21 cellular contexts compared by ENCODE assay signal in genomic region chr14:99179946-99180345, GRCh38.
DNase-seq lines count a peak whose midpoint lies in the region; ATAC-seq and TF ChIP-seq lines count a peak whose summit lies in the region.
"Had no signal": no experiment of that assay in that cellular context is flagged by ENCODE, and none has a peak within 500 bp of the region (broad histone marks: within the 10 kb centered on the region; RNA-seq: fewer than 3 reads in every experiment).

No MANE protein-coding gene starts in this region.

- no CpG with 5 or more reads among the region's 9 CpGs for WGBS in neuronal stem cell (ENCODE audit: extremely low coverage in 2 of 2, insufficient read length in 2 of 2, insufficient replicate concordance in 1 of 2), 2 donors

- H4K8ac ChIP-seq in neuronal stem cell (ENCODE audit: low read depth, low read length): no peak overlapping the region

- no peak overlapping the region for H2BK12ac ChIP-seq in neuronal stem cell (ENCODE audit: low read length)

- H3K9me3 Mint-ChIP-seq in activated T-cell treated with anti-CD3 and anti-CD28 coated beads, Interleukin-2, amount 50 U/mL, for 72 hours: no peaks in the 10 kb centered on the region
- H3K9me3 Mint-ChIP-seq in activated naive CD8-positive, alpha-beta T cell treated with anti-CD3 and anti-CD28 coated beads for 36 hours: no peaks in the 10 kb centered on the region

- peaks cover 71% of the 10 kb centered on the region for H3K4me1 Mint-ChIP-seq in activated T-cell treated with anti-CD3 and anti-CD28 coated beads, Interleukin-2, amount 50 U/mL, for 72 hours (ENCODE audit: low read depth)
- H3K4me1 Mint-ChIP-seq in activated naive CD8-positive, alpha-beta T cell treated with anti-CD3 and anti-CD28 coated beads for 36 hours: peaks cover 75% of the 10 kb centered on the region

- no peak overlapping the region for H3K23ac ChIP-seq in neuronal stem cell (ENCODE audit: low read depth, low read length, poor library complexity)

- H3K27ac ChIP-seq in RWPE2 (ENCODE audit: poor library complexity, severe bottlenecking): no peak overlapping the region
- H3K27ac ChIP-seq in neuronal stem cell (replicated peaks; ENCODE audit: low read length): no peak overlapping the region
- H3K27ac ChIP-seq: hepatocyte, HL-60, neutrophil, prostate gland, vagina had no signal

- CTCF ChIA-PET in HEK293T (lab: Yijun Ruan, JAX): no interaction called here

- ATAC-seq in activated T-cell treated with anti-CD3 and anti-CD28 coated beads, Interleukin-2, amount 50 U/mL, for 72 hours (replicated peaks in 1 of 2): no peak
- no peak for ATAC-seq in RWPE2 (ENCODE audit: low read depth)
- ATAC-seq in HG03095 (IDR thresholded peaks at IDR 0.05; ENCODE audit: unreplicated experiment): no peak
- ATAC-seq: left ventricle myocardium superior had no signal

- no peak overlapping the region for H2AFZ ChIP-seq in neuronal stem cell (ENCODE audit: low read length)
- H2AFZ ChIP-seq: hepatocyte had no signal

- H3K36me3 Mint-ChIP-seq in activated T-cell treated with anti-CD3 and anti-CD28 coated beads, Interleukin-2, amount 50 U/mL, for 72 hours (ENCODE audit: insufficient read depth in 2 of 2): peaks cover 5 to 35% of the 10 kb centered on the region in 2 donors
- peaks cover 64% of the 10 kb centered on the region for H3K36me3 Mint-ChIP-seq in activated naive CD8-positive, alpha-beta T cell treated with anti-CD3 and anti-CD28 coated beads for 36 hours

- POLR2A ChIA-PET in HEK293T (lab: Yijun Ruan, JAX): no interaction called here

- no peak for DNase-seq in activated T-cell treated with anti-CD3 and anti-CD28 coated beads, Interleukin-2, amount 50 U/mL, for 72 hours
- no peak for DNase-seq in activated T-cell treated with anti-CD3 and anti-CD28 coated beads for 4 hours
- peak; percentile 35 for DNase-seq in RWPE2 (ENCODE audit: low spot score)
- DNase-seq in activated naive CD8-positive, alpha-beta T cell treated with anti-CD3 and anti-CD28 coated beads for 36 hours: no peak
- DNase-seq in neuronal stem cell (ENCODE audit: low spot score): no peak
- no peak for DNase-seq in HEK293T (ENCODE audit: extremely low spot score)
- no peak for DNase-seq in HT-29 (ENCODE audit: low spot score)
- DNase-seq: activated gamma-delta T cell, C1 segment of cervical spinal cord, cerebellar nuclear complex, GOT3, left ventricle myocardium superior, NCI-H1092 treated with DMSO at 0.1 percent for 48 hours, NCI-H2029 treated with DMSO at 0.1 percent for 48 hours, SHP77 had no signal

- no peak overlapping the region for H2BK120ac ChIP-seq in neuronal stem cell (ENCODE audit: low read depth, low read length)

- no peak overlapping the region for H4K91ac ChIP-seq in neuronal stem cell (ENCODE audit: low read depth, low read length, poor library complexity)

- no peak overlapping the region for H2AK5ac ChIP-seq in neuronal stem cell (ENCODE audit: low read depth, low read length)

- H3K9ac ChIP-seq in neuronal stem cell (ENCODE audit: low read depth, low read length, poor library complexity): no peak overlapping the region

- no peak overlapping the region for H3K4me3 ChIP-seq in RWPE2 (ENCODE audit: severe bottlenecking)
- H3K4me3 ChIP-seq in neuronal stem cell (ENCODE audit: low read length in 2 of 2): no peak overlapping the region
- H3K4me3 ChIP-seq: hepatocyte, prostate gland, vagina had no signal

- H3K4me3 Mint-ChIP-seq in activated T-cell treated with anti-CD3 and anti-CD28 coated beads, Interleukin-2, amount 50 U/mL, for 72 hours: peak overlapping the region; percentile 82 to 98
- peak overlapping the region; percentile 47 for H3K4me3 Mint-ChIP-seq in activated naive CD8-positive, alpha-beta T cell treated with anti-CD3 and anti-CD28 coated beads for 36 hours

- peak overlapping the region; percentile 90 for H3K27ac Mint-ChIP-seq in activated T-cell treated with anti-CD3 and anti-CD28 coated beads, Interleukin-2, amount 50 U/mL, for 72 hours
- H3K27ac Mint-ChIP-seq in activated naive CD8-positive, alpha-beta T cell treated with anti-CD3 and anti-CD28 coated beads for 36 hours: peak overlapping the region; percentile 95

- no peaks in the 10 kb centered on the region for H3K27me3 Mint-ChIP-seq in activated T-cell treated with anti-CD3 and anti-CD28 coated beads, Interleukin-2, amount 50 U/mL, for 72 hours (ENCODE audit: low read depth)
- H3K27me3 Mint-ChIP-seq in activated naive CD8-positive, alpha-beta T cell treated with anti-CD3 and anti-CD28 coated beads for 36 hours: no peaks in the 10 kb centered on the region

- peak overlapping the region; percentile 35 for H3K18ac ChIP-seq in neuronal stem cell (ENCODE audit: low read length)

- H3K4me2 ChIP-seq in neuronal stem cell (ENCODE audit: insufficient read depth, low read length, poor library complexity, severe bottlenecking): no peak overlapping the region
- H3K4me2 ChIP-seq: hepatocyte had no signal

- TF ChIP-seq CTCF in RWPE2 (IDR thresholded peaks at IDR 0.05; ENCODE audit: poor library complexity, severe bottlenecking): no peak

- no peaks in the 10 kb centered on the region for H3K27me3 ChIP-seq in RWPE2 (ENCODE audit: insufficient read depth, poor library complexity, severe bottlenecking)
- H3K27me3 ChIP-seq in neuronal stem cell (ENCODE audit: control insufficient read depth in 3 of 3, insufficient read depth in 3 of 3, low read depth in 1 of 3, low read length in 3 of 3): peaks cover 0 to 3% (median 0%) of the 10 kb centered on the region in 3 experiments
- H3K27me3 ChIP-seq: hepatocyte, neutrophil, vagina had no signal

- no peak overlapping the region for H3K14ac ChIP-seq in neuronal stem cell (ENCODE audit: low read length)

- no peak overlapping the region for H2BK5ac ChIP-seq in neuronal stem cell (ENCODE audit: low read length)

- no peaks in the 10 kb centered on the region for H3K9me3 ChIP-seq in RWPE2 (ENCODE audit: severe bottlenecking)
- peaks cover 0 to 2% of the 10 kb centered on the region in 2 donors for H3K9me3 ChIP-seq in neuronal stem cell (replicated peaks in 1 of 2; ENCODE audit: control insufficient read depth in 2 of 2, insufficient read depth in 1 of 2, low read depth in 1 of 2, low read length in 2 of 2)
- H3K9me3 ChIP-seq: neutrophil, prostate gland, vagina had no signal

- H2BK15ac ChIP-seq in neuronal stem cell (ENCODE audit: low read length): no peak overlapping the region

- H3K4ac ChIP-seq in neuronal stem cell (ENCODE audit: low read length): no peak overlapping the region

- H3K36me3 ChIP-seq in RWPE2 (ENCODE audit: low read depth) (no peaks in the 10 kb centered on the region), neuronal stem cell (replicated peaks in 1 of 2; ENCODE audit: control insufficient read depth in 2 of 2, insufficient read depth in 2 of 2, low read length in 2 of 2) (no peaks in the 10 kb centered on the region)
- H3K36me3 ChIP-seq: neutrophil, prostate gland, vagina had no signal

- no peaks in the 10 kb centered on the region for H3K79me1 ChIP-seq in neuronal stem cell (ENCODE audit: low read depth, low read length)

- H3K4me1 ChIP-seq in RWPE2 (ENCODE audit: insufficient read depth, poor library complexity, severe bottlenecking) (no peaks in the 10 kb centered on the region), neuronal stem cell (ENCODE audit: control insufficient read depth in 2 of 2, insufficient read depth in 1 of 2, low read depth in 1 of 2, low read length in 2 of 2) (no peaks in the 10 kb centered on the region)
- H3K4me1 ChIP-seq: prostate gland had no signal

TF ChIP-seq in HEK293T, 16 proteins besides CTCF, POLR2A, EP300 and RAD21:
- TF ChIP-seq ARNT (IDR thresholded peaks at IDR 0.05) (no peak), L3MBTL2 (conservative IDR thresholded peaks at IDR 0.05) (no peak), PKNOX1 (IDR thresholded peaks at IDR 0.05) (no peak), CTBP1 (IDR thresholded peaks at IDR 0.05; ENCODE audit: borderline replicate concordance) (no peak), HDGF (IDR thresholded peaks at IDR 0.05; ENCODE audit: borderline replicate concordance) (no peak), BHLHE40 (IDR thresholded peaks at IDR 0.05; ENCODE audit: borderline replicate concordance) (no peak), ZNF384 (IDR thresholded peaks at IDR 0.05) (no peak), TARDBP (IDR thresholded peaks at IDR 0.05) (no peak), SP1 (IDR thresholded peaks at IDR 0.05) (no peak), LEF1 (IDR thresholded peaks at IDR 0.05; ENCODE audit: borderline replicate concordance) (no peak), FOXM1 (IDR thresholded peaks at IDR 0.05; ENCODE audit: borderline replicate concordance) (no peak), FOXK2 (IDR thresholded peaks at IDR 0.05) (no peak), NFRKB (IDR thresholded peaks at IDR 0.05) (no peak), ELF4 (IDR thresholded peaks at IDR 0.05) (no peak), SUZ12 (IDR thresholded peaks at IDR 0.05) (no peak)
TF ChIP-seq in HEK293T: peak in this region for 0.
